Comparison of ENCODE assay signal across 8 cellular contexts in the genomic region with DNA sequence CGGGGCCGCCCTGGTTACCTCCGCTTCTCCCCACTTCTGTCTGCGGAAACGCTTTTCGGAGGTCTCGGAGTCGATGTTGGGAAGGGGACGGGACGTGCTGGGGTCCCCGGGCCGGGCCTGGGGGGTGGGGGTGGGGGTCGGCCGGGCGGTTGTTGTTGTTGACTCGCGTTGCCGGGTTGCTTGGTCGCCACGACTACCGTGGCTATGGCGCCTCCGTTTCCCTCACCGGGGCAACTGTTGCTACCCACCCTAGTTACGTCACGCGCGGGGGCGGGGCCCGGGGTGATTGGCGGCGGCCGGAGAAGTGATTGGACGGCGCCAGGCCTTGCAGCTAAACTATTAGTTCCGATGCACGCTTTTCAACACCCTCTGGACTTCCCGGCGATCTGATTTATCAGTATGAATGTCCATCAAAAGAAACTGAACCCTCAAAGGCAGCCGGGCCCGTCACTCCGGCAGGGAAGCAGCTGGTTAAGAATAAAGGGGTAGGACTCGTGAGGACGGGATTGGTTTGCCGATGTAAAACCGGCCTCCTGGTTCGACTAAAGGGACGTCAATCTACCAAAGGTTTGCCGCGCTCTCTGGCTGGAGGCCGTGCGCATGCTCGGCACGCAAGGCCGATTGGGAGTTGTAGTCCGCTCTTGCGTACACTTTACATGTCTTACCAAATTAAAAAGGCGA. TPM values are rescaled to one million over a fixed set of nuclear protein-coding genes. Genes with fewer than 3 reads are reported as not detected.
A peak's percentile ranks its signal among the peaks of the same experiment; 100 is the strongest.
DNase-seq lines count a peak whose midpoint lies in the region; ATAC-seq and TF ChIP-seq lines count a peak whose summit lies in the region.

A gene (minus strand): TSS at position 236 of the 681 bp plus-strand sequence. CDS start 12,477 bp downstream, outside the sequence.

- no peak for TF ChIP-seq CTCF in GM13977 (IDR thresholded peaks at IDR 0.05; ENCODE audit: extremely low read depth, insufficient read depth, missing control alignments)
- no peak for TF ChIP-seq CTCF in left ventricle myocardium inferior (IDR thresholded peaks at IDR 0.05; ENCODE audit: borderline replicate concordance)

- peak within 1 kb of the TSS; percentile 100 for H3K27ac ChIP-seq in angular gyrus (ENCODE audit: low read depth, low read length)
- H3K27ac ChIP-seq in left ventricle myocardium inferior (replicated peaks) = peak within 1 kb of the TSS; percentile 99

- intact Hi-C loops in T-helper 2 cell treated with Interferon-gamma antibody and Interleukin-4, amounts not matched to agents 100 ng/mL and 5 ng/mL, for 36 hours (cut with micrococcal nuclease) = loop anchor here (1.0 to 5.0 kb wide), 5 partner anchors 20 to 75 kb away; a partner anchor contains a TSS
- intact Hi-C loops in left ventricle myocardium inferior (cut with micrococcal nuclease) (no loop called here), posterior vena cava (cut with DNase I) (no loop called here)

- H3K4me1 ChIP-seq in left ventricle myocardium inferior = peaks cover 54% of the 10 kb centered on the region

- no peaks in the 10 kb centered on the region for H3K36me3 ChIP-seq in left ventricle myocardium inferior

- no peaks in the 10 kb centered on the region for H3K27me3 ChIP-seq in left ventricle myocardium inferior (ENCODE audit: low read depth)

- ATAC-seq in HG02973 (IDR thresholded peaks at IDR 0.05; ENCODE audit: unreplicated experiment) = peak; percentile 72

- H3K4me3 ChIP-seq in left ventricle myocardium inferior = peak within 1 kb of the TSS; percentile 81

- DNase-seq in GM13977 (ENCODE audit: low spot score) = peak; percentile 93
- DNase-seq in NCI-H1930 (lab: John Stamatoyannopoulos, UW) = peak; percentile 95 to 99
- peak; percentile 100 for DNase-seq in left ventricle myocardium inferior
- DNase-seq in posterior vena cava (ENCODE audit: low spot score) = peak; percentile 100
- peak; percentile 100 for DNase-seq in ureter (ENCODE audit: low spot score)

- in situ Hi-C loops in GM13977 (cut with MboI; ENCODE audit: low pct_unique_long_range_greater_than_20kb, low sequenced_read_pairs, unreplicated experiment) = no loop called here

- no peaks in the 10 kb centered on the region for H3K9me3 ChIP-seq in left ventricle myocardium inferior (replicated peaks)

RNA-seq across cellular contexts. Expression of the gene that starts here (rescaled TPM):
- total RNA-seq in T-helper 2 cell treated with Interferon-gamma antibody and Interleukin-4, amounts not matched to agents 100 ng/mL and 5 ng/mL, for 36 hours = 16.1 and 16.2 TPM in 2 replicates
- total RNA-seq in left ventricle myocardium inferior = 15.2 TPM
- 1 to 10 TPM; 7.5 to 7.8 TPM for total RNA-seq in posterior vena cava
- total RNA-seq in ureter = 16.4 TPM

Comparison
In these comparisons a context has a peak if more than half of its experiments do, and no peak if none do; other contexts are left out.
1. Peak in every context shown above with its lines: DNase-seq, ATAC-seq, H3K4me3 ChIP-seq and H3K27ac ChIP-seq.